ENCODE assay signal across 16 cellular contexts in the genomic region with DNA sequence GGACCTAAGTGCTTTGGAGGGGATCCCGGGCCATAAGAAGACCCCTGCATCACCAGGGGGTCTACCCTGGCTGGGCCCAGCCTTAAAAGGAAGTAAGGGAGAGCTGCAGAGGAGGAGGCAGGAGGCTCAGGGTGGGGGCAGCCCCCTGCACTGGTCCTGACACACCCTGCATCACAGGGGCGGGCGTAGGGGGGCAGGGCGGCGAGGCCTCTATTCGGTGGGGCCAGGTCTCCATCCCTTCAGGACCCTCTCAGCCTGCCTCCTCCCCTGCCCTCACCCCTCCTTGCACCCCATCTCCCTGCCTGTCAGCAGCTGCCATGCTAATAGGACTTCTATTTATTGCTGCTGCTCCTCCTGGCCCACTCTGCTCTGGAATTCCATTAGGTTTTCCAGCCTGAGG.
DNase-seq lines count a peak whose midpoint lies in the region; TF ChIP-seq lines count a peak whose summit lies in the region.
"Had no signal": no experiment of that assay in that cellular context is flagged by ENCODE, and none has a peak within 500 bp of the region (broad histone marks: within the 10 kb centered on the region; RNA-seq: fewer than 3 reads in every experiment).

No MANE protein-coding gene starts in this region.

- H3K27ac ChIP-seq in HEK293 (ENCODE audit: extremely low read depth, low read depth, low read length) (no peak overlapping the region), neural progenitor cell (no peak overlapping the region)
- H3K27ac ChIP-seq: BLaER1, C4-2B had no signal

- peaks cover 27% of the 10 kb centered on the region for H3F3A ChIP-seq in neural progenitor cell (ENCODE audit: low read depth)

- POLR2A ChIA-PET in HEK293 (lab: Yijun Ruan, JAX): no interaction called here

- H3K9me3 Mint-ChIP-seq in neural progenitor cell (no peaks in the 10 kb centered on the region), progenitor cell of endocrine pancreas (ENCODE audit: low read depth) (no peaks in the 10 kb centered on the region), osteocyte (ENCODE audit: unreplicated experiment) (no peaks in the 10 kb centered on the region)
- H3K9me3 Mint-ChIP-seq: CD4-positive, CD25-positive, alpha-beta regulatory T cell; CD8-positive, alpha-beta T cell had no signal

- no peak overlapping the region for H3K4me2 ChIP-seq in neural progenitor cell
- H3K4me2 ChIP-seq: BLaER1 had no signal

- H3K4me1 ChIP-seq in HEK293 (ENCODE audit: control insufficient read depth, insufficient read depth, low read length) (no peaks in the 10 kb centered on the region), NT2/D1 (ENCODE audit: insufficient read depth, insufficient read length) (peaks cover 25% of the 10 kb centered on the region), neural progenitor cell (peaks cover 25% of the 10 kb centered on the region)

- H3K27me3 ChIP-seq in NT2/D1 (ENCODE audit: insufficient read depth, insufficient read length) (no peaks in the 10 kb centered on the region), neural progenitor cell (no peaks in the 10 kb centered on the region)
- H3K27me3 ChIP-seq: BLaER1 had no signal

- H3K4me3 Mint-ChIP-seq in neural progenitor cell (no peak overlapping the region), progenitor cell of endocrine pancreas (ENCODE audit: low read depth) (no peak overlapping the region), osteocyte (ENCODE audit: unreplicated experiment) (no peak overlapping the region)
- H3K4me3 Mint-ChIP-seq: B cell; CD4-positive, CD25-positive, alpha-beta regulatory T cell; CD8-positive, alpha-beta T cell had no signal

- CTCF ChIA-PET in HEK293 (lab: Yijun Ruan, JAX): interaction anchor here (0.7 to 1.3 kb wide), 3 partner anchors 8 to 67 kb away, joined by 3 to 5 read pairs (median 3); no protein-coding TSS in a partner anchor

- peak overlapping the region; percentile 16 for H3K9ac ChIP-seq in NT2/D1 (ENCODE audit: insufficient read length, low read depth)
- no peak overlapping the region for H3K9ac ChIP-seq in neural progenitor cell
- H3K9ac ChIP-seq: BLaER1 had no signal

- H3K27me3 Mint-ChIP-seq in neural progenitor cell (ENCODE audit: insufficient read depth, low read depth): peaks cover 6% of the 10 kb centered on the region
- peaks cover 28% of the 10 kb centered on the region for H3K27me3 Mint-ChIP-seq in progenitor cell of endocrine pancreas
- H3K27me3 Mint-ChIP-seq in osteocyte (ENCODE audit: unreplicated experiment): peaks cover 15% of the 10 kb centered on the region

- H3K79me2 ChIP-seq in neural progenitor cell (ENCODE audit: low read depth): no peaks in the 10 kb centered on the region

- H3K4me1 Mint-ChIP-seq in neural progenitor cell (peaks cover 29% of the 10 kb centered on the region), progenitor cell of endocrine pancreas (ENCODE audit: low read depth) (peaks cover 25% of the 10 kb centered on the region), osteocyte (ENCODE audit: unreplicated experiment) (peaks cover 21% of the 10 kb centered on the region)

- H3K4me3 ChIP-seq in HEK293 (ENCODE audit: low read depth, low read length) (no peak overlapping the region), NT2/D1 (ENCODE audit: insufficient read length, low read depth) (no peak overlapping the region), neural progenitor cell (no peak overlapping the region)
- H3K4me3 ChIP-seq: BLaER1, HAP-1 had no signal

- H3K36me3 ChIP-seq in HEK293 (ENCODE audit: control insufficient read depth in 2 of 2, insufficient read depth in 1 of 2, low read length in 2 of 2) (no peaks in the 10 kb centered on the region), NT2/D1 (ENCODE audit: insufficient read depth, insufficient read length, low read length) (no peaks in the 10 kb centered on the region), neural progenitor cell (no peaks in the 10 kb centered on the region)
- H3K36me3 ChIP-seq: BLaER1, HAP-1 had no signal

- DNase-seq in NT2/D1 (ENCODE audit: low read depth, low spot score) (no peak), neural progenitor cell (ENCODE audit: low spot score) (no peak), progenitor cell of endocrine pancreas (ENCODE audit: low spot score, unreplicated experiment) (no peak), AML-193 (lab: John Stamatoyannopoulos, UW) (no peak), osteocyte (ENCODE audit: extremely low spot score, unreplicated experiment) (no peak)
- DNase-seq: Caco-2; CD4-positive, CD25-positive, alpha-beta regulatory T cell; CD8-positive, alpha-beta T cell; DMS153; DND-41; GOT3 had no signal

- H3K27ac Mint-ChIP-seq in neural progenitor cell (peak overlapping the region; percentile 78), progenitor cell of endocrine pancreas (peak overlapping the region; percentile 70), osteocyte (ENCODE audit: unreplicated experiment) (no peak overlapping the region)
- H3K27ac Mint-ChIP-seq: B cell; CD4-positive, CD25-positive, alpha-beta regulatory T cell; CD8-positive, alpha-beta T cell had no signal

- H4K20me1 ChIP-seq in neural progenitor cell (ENCODE audit: low read depth): no peaks in the 10 kb centered on the region
- H4K20me1 ChIP-seq: BLaER1 had no signal

- H3K9me3 ChIP-seq in HEK293 (ENCODE audit: control insufficient read depth, insufficient read depth, low read depth, low read length) (no peaks in the 10 kb centered on the region), NT2/D1 (ENCODE audit: insufficient read depth, low read length) (no peaks in the 10 kb centered on the region), neural progenitor cell (ENCODE audit: low read depth) (no peaks in the 10 kb centered on the region)
- H3K9me3 ChIP-seq: BLaER1, HAP-1 had no signal

- H3K36me3 Mint-ChIP-seq in neural progenitor cell (no peaks in the 10 kb centered on the region), progenitor cell of endocrine pancreas (ENCODE audit: insufficient read depth) (no peaks in the 10 kb centered on the region), osteocyte (ENCODE audit: unreplicated experiment) (no peaks in the 10 kb centered on the region)
- H3K36me3 Mint-ChIP-seq: CD4-positive, CD25-positive, alpha-beta regulatory T cell; CD8-positive, alpha-beta T cell had no signal

- no peak overlapping the region for H2AFZ ChIP-seq in neural progenitor cell (replicated peaks)

- TF ChIP-seq CTCF in HEK293 (tag by site-specific recombination; IDR thresholded peaks at IDR 0.05) (no peak), neural progenitor cell (IDR thresholded peaks at IDR 0.05) (no peak), progenitor cell of endocrine pancreas (IDR thresholded peaks at IDR 0.05; ENCODE audit: unreplicated experiment) (no peak), osteocyte (IDR thresholded peaks at IDR 0.05) (no peak)

TF ChIP-seq in HEK293, 187 proteins besides CTCF, POLR2A, EP300 and RAD21:
- TF ChIP-seq GLIS2 (tag by site-specific recombination; IDR thresholded peaks at IDR 0.05): 0 out of 2 replicates have a peak, but pooled peaks have one; percentile 30
- TF ChIP-seq GLIS1 (tag by site-specific recombination; IDR thresholded peaks at IDR 0.05): 0 out of 2 replicates have a peak, but pooled peaks have one; percentile 31
- no peak for TF ChIP-seq ZNF16 (tag by site-specific recombination; IDR thresholded peaks at IDR 0.05; ENCODE audit: low read depth)
